Comparison of ENCODE assay signal across 27 cellular contexts in genomic region chr6:85868685-85869084, GRCh38.
"Had no signal": no experiment of that assay in that cellular context is flagged by ENCODE, and none has a peak within 500 bp of the region (broad histone marks: within the 10 kb centered on the region; RNA-seq: fewer than 3 reads in every experiment).

No MANE protein-coding gene starts in this region.

- DNase-seq: stimulated activated CD4-positive, alpha-beta T cell treated with anti-CD3 and anti-CD28 coated beads, Interleukin-2, amount 100 ng/mL, for 24 hours; stimulated activated CD4-positive, alpha-beta T cell treated with anti-CD3 and anti-CD28 coated beads, Interleukin-2, amount 100 ng/mL, for 48 hours; stimulated activated CD4-positive, alpha-beta T cell treated with anti-CD3 and anti-CD28 coated beads, Interleukin-4, amount 100 ng/mL, for 1 hour; stimulated activated CD4-positive, alpha-beta T cell treated with anti-CD3 and anti-CD28 coated beads, Interleukin-4, amount 100 ng/mL, for 24 hours; stimulated activated CD4-positive, alpha-beta T cell treated with anti-CD3 and anti-CD28 coated beads, Interleukin-4, amount 100 ng/mL, for 4 hours; stimulated activated CD8-positive, alpha-beta memory T cell treated with anti-CD3 and anti-CD28 coated beads, Interleukin-4, amount 100 ng/mL, for 48 hours; stimulated activated naive B cell treated with anti-CD40 and anti-IgM and Interleukin-4, amounts not matched to agents 10 μg/mL and 1 μg/mL and 100 μg/mL, for 72 hours; stimulated activated naive CD4-positive, alpha-beta T cell; stimulated activated naive CD4-positive, alpha-beta T cell treated with Interleukin-2 at 50 U/mL for 16 hours; stimulated activated naive CD8-positive, alpha-beta T cell treated with anti-CD3 and anti-CD28 coated beads, Interleukin-15, amount 100 ng/mL, for 72 hours; stimulated activated naive CD8-positive, alpha-beta T cell treated with anti-CD3 and anti-CD28 coated beads, Interleukin-15, Interleukin-2, amounts not matched to agents 100 U/mL and 50 U/mL, for 24 hours; stomach; substantia nigra; testis; thyroid gland; tibial artery; transverse colon; uterus had no signal

- H3K9me3 Mint-ChIP-seq: stimulated activated naive CD8-positive, alpha-beta T cell treated with anti-CD3 and anti-CD28 coated beads, Interleukin-15, amount 100 ng/mL, for 72 hours; stimulated activated naive CD8-positive, alpha-beta T cell treated with anti-CD3 and anti-CD28 coated beads, Interleukin-15, Interleukin-2, amounts not matched to agents 100 ng/mL and 50 ng/mL, for 24 hours; type B pancreatic cell had no signal

- H3K4me1 ChIP-seq: uterus had no signal

- FAIRE-seq: urothelium cell line had no signal

- H3K27ac ChIP-seq: stomach, suprapubic skin, testis, thoracic aorta, thyroid gland, tibial nerve, transverse colon, upper lobe of left lung, vagina had no signal

- H3K4me3 ChIP-seq: stomach, suprapubic skin, testis, thoracic aorta, thyroid gland, tibial artery, tibial nerve, transverse colon, upper lobe of left lung, uterus, vagina had no signal

- H3K27ac Mint-ChIP-seq: stimulated activated memory B cell treated with anti-CD40 and anti-IgM and Interleukin-4, amounts not matched to agents 10 μg/mL and 1 μg/mL and 100 μg/mL, for 72 hours; stimulated activated naive B cell treated with anti-CD40 and anti-IgM and Interleukin-4, amounts not matched to agents 10 μg/mL and 1 μg/mL and 100 μg/mL, for 72 hours; stimulated activated naive CD8-positive, alpha-beta T cell treated with anti-CD3 and anti-CD28 coated beads, Interleukin-15, amount 100 ng/mL, for 72 hours; stimulated activated naive CD8-positive, alpha-beta T cell treated with anti-CD3 and anti-CD28 coated beads, Interleukin-15, Interleukin-2, amounts not matched to agents 100 ng/mL and 50 ng/mL, for 24 hours; type B pancreatic cell had no signal

- H3K36me3 Mint-ChIP-seq: stimulated activated memory B cell treated with anti-CD40 and anti-IgM and Interleukin-4, amounts not matched to agents 10 μg/mL and 1 μg/mL and 100 μg/mL, for 72 hours; stimulated activated naive B cell treated with anti-CD40 and anti-IgM and Interleukin-4, amounts not matched to agents 10 μg/mL and 1 μg/mL and 100 μg/mL, for 72 hours; type B pancreatic cell had no signal

- H3K27me3 Mint-ChIP-seq: stimulated activated memory B cell treated with anti-CD40 and anti-IgM and Interleukin-4, amounts not matched to agents 10 μg/mL and 1 μg/mL and 100 μg/mL, for 72 hours; stimulated activated naive B cell treated with anti-CD40 and anti-IgM and Interleukin-4, amounts not matched to agents 10 μg/mL and 1 μg/mL and 100 μg/mL, for 72 hours; stimulated activated naive CD8-positive, alpha-beta T cell treated with anti-CD3 and anti-CD28 coated beads, Interleukin-15, amount 100 ng/mL, for 72 hours; stimulated activated naive CD8-positive, alpha-beta T cell treated with anti-CD3 and anti-CD28 coated beads, Interleukin-15, Interleukin-2, amounts not matched to agents 100 ng/mL and 50 ng/mL, for 24 hours; type B pancreatic cell had no signal

- H3K9me3 ChIP-seq: suprapubic skin, testis, thoracic aorta, thyroid gland, tibial artery, transverse colon, upper lobe of left lung, uterus, vagina had no signal

- H3K36me3 ChIP-seq: stomach, suprapubic skin, thoracic aorta, thyroid gland, tibial artery, transverse colon, upper lobe of left lung, uterus, vagina had no signal

- H3K4me3 Mint-ChIP-seq: stimulated activated memory B cell treated with anti-CD40 and anti-IgM and Interleukin-4, amounts not matched to agents 10 μg/mL and 1 μg/mL and 100 μg/mL, for 72 hours; stimulated activated naive B cell treated with anti-CD40 and anti-IgM and Interleukin-4, amounts not matched to agents 10 μg/mL and 1 μg/mL and 100 μg/mL, for 72 hours; stimulated activated naive CD8-positive, alpha-beta T cell treated with anti-CD3 and anti-CD28 coated beads, Interleukin-15, amount 100 ng/mL, for 72 hours; stimulated activated naive CD8-positive, alpha-beta T cell treated with anti-CD3 and anti-CD28 coated beads, Interleukin-15, Interleukin-2, amounts not matched to agents 100 ng/mL and 50 ng/mL, for 24 hours; type B pancreatic cell had no signal

- H3K4me1 Mint-ChIP-seq: stimulated activated memory B cell treated with anti-CD40 and anti-IgM and Interleukin-4, amounts not matched to agents 10 μg/mL and 1 μg/mL and 100 μg/mL, for 72 hours; stimulated activated naive CD8-positive, alpha-beta T cell treated with anti-CD3 and anti-CD28 coated beads, Interleukin-15, amount 100 ng/mL, for 72 hours had no signal

- ATAC-seq: stimulated activated memory B cell treated with anti-CD40 and anti-IgM and Interleukin-4, amounts not matched to agents 10 μg/mL and 1 μg/mL and 100 μg/mL, for 72 hours; stimulated activated naive B cell treated with anti-CD40 and anti-IgM and Interleukin-4, amounts not matched to agents 10 μg/mL and 1 μg/mL and 100 μg/mL, for 72 hours; stimulated activated naive CD8-positive, alpha-beta T cell treated with anti-CD3 and anti-CD28 coated beads, Interleukin-15, amount 100 ng/mL, for 72 hours; stimulated activated naive CD8-positive, alpha-beta T cell treated with anti-CD3 and anti-CD28 coated beads, Interleukin-15, Interleukin-2, amounts not matched to agents 100 U/mL and 50 U/mL, for 24 hours had no signal

- H3K27me3 ChIP-seq: stomach, suprapubic skin, testis, thyroid gland, tibial artery, tibial nerve, transverse colon, upper lobe of left lung, uterus, vagina had no signal
